1 cellular context compared by ENCODE assay signal in the genomic region with DNA sequence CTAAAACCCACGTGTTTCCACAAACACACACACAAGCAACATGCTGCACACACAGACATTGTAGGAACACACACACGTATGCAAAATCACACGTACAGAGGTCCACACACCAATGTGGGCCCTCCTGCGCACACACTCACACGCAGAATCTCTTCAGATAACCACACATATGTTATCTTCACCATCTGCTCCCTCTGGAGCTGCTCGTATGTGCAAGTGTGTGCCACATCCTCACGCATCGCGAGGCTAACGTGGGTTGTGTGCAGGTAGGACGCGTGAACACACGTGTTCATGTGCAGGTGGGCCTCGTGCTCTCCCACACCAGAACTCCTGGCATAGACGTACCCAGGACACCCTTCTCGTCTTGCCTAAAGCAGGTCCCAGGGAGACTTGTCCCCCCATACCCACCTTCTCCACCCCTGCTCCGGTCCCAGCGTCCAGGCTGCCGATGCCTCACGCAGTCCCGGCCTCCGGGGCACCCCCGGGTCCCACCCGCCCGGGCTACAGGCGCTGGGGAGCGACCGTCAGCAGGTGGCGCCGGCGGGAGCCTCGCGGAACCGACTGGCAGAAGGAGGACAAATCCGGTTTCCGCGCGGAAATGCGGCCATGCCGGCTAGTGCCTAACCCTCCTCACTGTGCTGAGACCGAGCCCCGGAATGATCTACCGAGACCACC.
TF ChIP-seq lines count a peak whose summit lies in the region.

No MANE protein-coding gene starts in this region.

TF ChIP-seq in K562, 482 proteins besides CTCF, POLR2A, EP300 and RAD21 (continued from another document):
- TF ChIP-seq, protein P1, sequence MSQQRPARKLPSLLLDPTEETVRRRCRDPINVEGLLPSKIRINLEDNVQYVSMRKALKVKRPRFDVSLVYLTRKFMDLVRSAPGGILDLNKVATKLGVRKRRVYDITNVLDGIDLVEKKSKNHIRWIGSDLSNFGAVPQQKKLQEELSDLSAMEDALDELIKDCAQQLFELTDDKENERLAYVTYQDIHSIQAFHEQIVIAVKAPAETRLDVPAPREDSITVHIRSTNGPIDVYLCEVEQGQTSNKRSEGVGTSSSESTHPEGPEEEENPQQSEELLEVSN (IDR thresholded peaks at IDR 0.05; ENCODE audit: borderline replicate concordance in 1 of 2, extremely low read depth in 1 of 2, insufficient read depth in 1 of 2, insufficient read length in 1 of 2, low read depth in 1 of 2, low read length in 1 of 2, poor library complexity in 1 of 2, severe bottlenecking in 1 of 2): peak in 1 of 2 experiments; percentile 54
- TF ChIP-seq YY1 (IDR thresholded peaks at IDR 0.05; ENCODE audit: borderline replicate concordance in 1 of 3, control insufficient read depth in 1 of 3, extremely low read depth in 1 of 3, insufficient read depth in 3 of 3, insufficient read length in 1 of 3, insufficient replicate concordance in 2 of 3, low read depth in 1 of 3, low read length in 2 of 3) (no peak), NFE2L1 (tag; IDR thresholded peaks at IDR 0.05; ENCODE audit: borderline replicate concordance, low read depth) (no peak), KDM4B (IDR thresholded peaks at IDR 0.05; ENCODE audit: borderline replicate concordance in 2 of 2, low read depth in 1 of 2) (no peak), SMARCC2 (IDR thresholded peaks at IDR 0.05; ENCODE audit: low read depth) (no peak)
